In the genomic region with DNA sequence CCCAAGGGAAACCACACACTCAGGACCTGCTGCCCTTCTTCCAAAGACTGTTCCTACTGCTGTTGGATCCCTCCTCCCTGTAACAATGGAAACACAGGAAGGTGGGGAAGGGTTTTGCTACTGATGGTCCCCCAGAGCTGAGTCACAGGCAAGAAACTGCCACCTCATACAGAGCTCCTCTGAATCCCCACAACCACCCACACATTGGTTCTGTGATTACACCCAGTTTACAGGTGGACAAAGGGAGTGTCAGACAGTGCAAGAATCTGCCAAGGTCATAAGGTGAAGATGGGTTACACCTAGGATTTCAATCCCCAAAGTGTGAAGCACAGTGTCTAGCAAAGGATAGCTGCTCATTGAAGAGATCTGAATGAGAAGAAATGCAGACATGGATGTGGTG, we compare ENCODE assay signal across 1 cellular context.
TF ChIP-seq lines count a peak whose summit lies in the region.

No MANE protein-coding gene starts in this region.

TF ChIP-seq in IMR-90, 13 proteins besides CTCF, POLR2A, EP300 and RAD21 (continued from another document):
- TF ChIP-seq NFE2L2 (IDR thresholded peaks at IDR 0.05; ENCODE audit: low read depth, low read length) (no peak), RFX5 (IDR thresholded peaks at IDR 0.05; ENCODE audit: low read depth, low read length) (no peak), CHD1 (IDR thresholded peaks at IDR 0.05; ENCODE audit: low read depth, low read length) (no peak), MXI1 (IDR thresholded peaks at IDR 0.05; ENCODE audit: borderline replicate concordance, low read depth, low read length) (no peak), MAZ (IDR thresholded peaks at IDR 0.05; ENCODE audit: borderline replicate concordance, low read depth, low read length) (no peak), MAFK (IDR thresholded peaks at IDR 0.05; ENCODE audit: low read depth, low read length) (no peak), FOS (IDR thresholded peaks at IDR 0.05; ENCODE audit: low read depth, low read length) (no peak), SMC3 (IDR thresholded peaks at IDR 0.05; ENCODE audit: low read depth, low read length) (no peak), CEBPB (IDR thresholded peaks at IDR 0.05; ENCODE audit: low read depth, low read length) (no peak), BHLHE40 (IDR thresholded peaks at IDR 0.05; ENCODE audit: low read depth, low read length) (no peak)
- TF ChIP-seq, protein P1, sequence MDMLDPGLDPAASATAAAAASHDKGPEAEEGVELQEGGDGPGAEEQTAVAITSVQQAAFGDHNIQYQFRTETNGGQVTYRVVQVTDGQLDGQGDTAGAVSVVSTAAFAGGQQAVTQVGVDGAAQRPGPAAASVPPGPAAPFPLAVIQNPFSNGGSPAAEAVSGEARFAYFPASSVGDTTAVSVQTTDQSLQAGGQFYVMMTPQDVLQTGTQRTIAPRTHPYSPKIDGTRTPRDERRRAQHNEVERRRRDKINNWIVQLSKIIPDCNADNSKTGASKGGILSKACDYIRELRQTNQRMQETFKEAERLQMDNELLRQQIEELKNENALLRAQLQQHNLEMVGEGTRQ (IDR thresholded peaks at IDR 0.05; ENCODE audit: low read depth, low read length): no peak
- TF ChIP-seq, protein P2, sequence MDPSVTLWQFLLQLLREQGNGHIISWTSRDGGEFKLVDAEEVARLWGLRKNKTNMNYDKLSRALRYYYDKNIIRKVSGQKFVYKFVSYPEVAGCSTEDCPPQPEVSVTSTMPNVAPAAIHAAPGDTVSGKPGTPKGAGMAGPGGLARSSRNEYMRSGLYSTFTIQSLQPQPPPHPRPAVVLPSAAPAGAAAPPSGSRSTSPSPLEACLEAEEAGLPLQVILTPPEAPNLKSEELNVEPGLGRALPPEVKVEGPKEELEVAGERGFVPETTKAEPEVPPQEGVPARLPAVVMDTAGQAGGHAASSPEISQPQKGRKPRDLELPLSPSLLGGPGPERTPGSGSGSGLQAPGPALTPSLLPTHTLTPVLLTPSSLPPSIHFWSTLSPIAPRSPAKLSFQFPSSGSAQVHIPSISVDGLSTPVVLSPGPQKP (IDR thresholded peaks at IDR 0.05; ENCODE audit: borderline replicate concordance, low read depth, low read length): no peak
